Comparison of ENCODE assay signal across 25 cellular contexts in genomic region chr2:212357606-212358005, GRCh38.
DNase-seq lines count a peak whose midpoint lies in the region; FAIRE-seq and TF ChIP-seq lines count a peak whose summit lies in the region.
"Had no signal": no experiment of that assay in that cellular context is flagged by ENCODE, and none has a peak within 500 bp of the region (broad histone marks: within the 10 kb centered on the region; RNA-seq: fewer than 3 reads in every experiment).

No MANE protein-coding gene starts in this region.

- H3K4me1 ChIP-seq in astrocyte (ENCODE audit: insufficient read depth, low read length) (no peaks in the 10 kb centered on the region), mesendoderm (ENCODE audit: control insufficient read depth, low read depth, low read length) (no peaks in the 10 kb centered on the region), testis (peaks cover 10% of the 10 kb centered on the region), uterus (no peaks in the 10 kb centered on the region)

- no peaks in the 10 kb centered on the region for H3K27me3 ChIP-seq in astrocyte (ENCODE audit: insufficient read depth, low read length)
- H3K27me3 ChIP-seq in mesendoderm (ENCODE audit: insufficient read depth, low read length, poor library complexity), result no peaks in the 10 kb centered on the region
- H3K27me3 ChIP-seq in testis, result no peaks in the 10 kb centered on the region
- H3K27me3 ChIP-seq in uterus, result no peaks in the 10 kb centered on the region
- H3K27me3 ChIP-seq: brain microvascular endothelial cell, heart right ventricle had no signal

- TF ChIP-seq CTCF in astrocyte (IDR thresholded peaks at IDR 0.05; ENCODE audit: insufficient read depth, low read depth, low read length), result no peak
- no peak for TF ChIP-seq CTCF in testis (IDR thresholded peaks at IDR 0.05)
- no peak for TF ChIP-seq CTCF in uterus (IDR thresholded peaks at IDR 0.05)

- peaks cover 7% of the 10 kb centered on the region for H3K4me1 Mint-ChIP-seq in astrocyte (ENCODE audit: low read depth, unreplicated experiment)
- H3K4me1 Mint-ChIP-seq: naive B cell had no signal

- intact Hi-C loops in testis (cut with DNase I; ENCODE audit: low total_unique reads), result no loop called here
- intact Hi-C loops in uterus (cut with DNase I; ENCODE audit: low total_unique reads), result no loop called here

- no peak overlapping the region for H3K56ac ChIP-seq in mesendoderm (ENCODE audit: low read length)

- H3K79me2 ChIP-seq in astrocyte (ENCODE audit: insufficient read depth, low read length), result no peaks in the 10 kb centered on the region
- H3K79me2 ChIP-seq in mesendoderm (ENCODE audit: control insufficient read depth, insufficient read depth, low read length), result no peaks in the 10 kb centered on the region

- no peak for FAIRE-seq in astrocyte (lab: Jason Lieb, UNC)

- WGBS in mesendoderm (ENCODE audit: extremely low coverage, insufficient coverage, low lambda C conversion rate), result no CpG with 5 or more reads among the region's 5 CpGs
- 64 to 73% methylated on average over 5 of the region's 5 CpGs for WGBS in testis, 2 donors

- H3K9me3 ChIP-seq in astrocyte (ENCODE audit: insufficient read depth, low read depth, low read length), result no peaks in the 10 kb centered on the region
- no peaks in the 10 kb centered on the region for H3K9me3 ChIP-seq in testis
- H3K9me3 ChIP-seq in uterus, result no peaks in the 10 kb centered on the region
- H3K9me3 ChIP-seq: heart right ventricle had no signal

- H3K9ac ChIP-seq in astrocyte (ENCODE audit: low read length) (no peak overlapping the region), mesendoderm (ENCODE audit: low read length) (no peak overlapping the region)

- H3K27ac Mint-ChIP-seq in astrocyte (ENCODE audit: unreplicated experiment), result no peak overlapping the region
- H3K27ac Mint-ChIP-seq: effector memory CD8-positive, alpha-beta T cell; H9; naive B cell had no signal

- peak overlapping the region; percentile 39 for H2AFZ ChIP-seq in astrocyte (ENCODE audit: low read depth, low read length)
- H2AFZ ChIP-seq: PC-9 had no signal

- H2BK15ac ChIP-seq in mesendoderm (replicated peaks; ENCODE audit: low read depth), result no peak overlapping the region

- H3K27ac ChIP-seq in astrocyte (ENCODE audit: low read depth, low read length) (no peak overlapping the region), mesendoderm (ENCODE audit: low read depth, low read length) (no peak overlapping the region), testis (peak overlapping the region in 1 of 2 donors; percentile 32), uterus (no peak overlapping the region)
- H3K27ac ChIP-seq: brain microvascular endothelial cell, coronary artery, heart right ventricle, PC-9 had no signal

- no peak overlapping the region for H3K4me3 ChIP-seq in astrocyte (ENCODE audit: insufficient read depth, low read depth, low read length)
- no peak overlapping the region for H3K4me3 ChIP-seq in mesendoderm (ENCODE audit: low read length)
- H3K4me3 ChIP-seq in testis, result no peak overlapping the region
- no peak overlapping the region for H3K4me3 ChIP-seq in uterus
- H3K4me3 ChIP-seq: coronary artery, heart right ventricle, PC-9 had no signal

- H3K4me2 ChIP-seq in astrocyte (ENCODE audit: low read length) (no peak overlapping the region), mesendoderm (ENCODE audit: low read length) (no peak overlapping the region)
- H3K4me2 ChIP-seq: PC-9 had no signal

- peak overlapping the region; percentile 75 for H3K18ac ChIP-seq in mesendoderm (ENCODE audit: low read length)

- no peak overlapping the region for H3K4ac ChIP-seq in mesendoderm (ENCODE audit: low read depth, low read length)

- H4K8ac ChIP-seq in mesendoderm (ENCODE audit: low read depth, low read length), result no peak overlapping the region

- TF ChIP-seq POLR2A in testis (IDR thresholded peaks at IDR 0.05) (no peak), uterus (IDR thresholded peaks at IDR 0.05) (no peak)

- H2BK5ac ChIP-seq in mesendoderm (ENCODE audit: low read length), result no peak overlapping the region

- no peaks in the 10 kb centered on the region for H3K36me3 Mint-ChIP-seq in astrocyte (ENCODE audit: low read depth, unreplicated experiment)
- H3K36me3 Mint-ChIP-seq: naive B cell had no signal

- no peak overlapping the region for H2AK5ac ChIP-seq in mesendoderm (ENCODE audit: low read length)

- H2BK120ac ChIP-seq in mesendoderm (ENCODE audit: low read depth, low read length), result no peak overlapping the region

- peak; percentile 27 for DNase-seq in NCI-H2227 (lab: John Stamatoyannopoulos, UW; ENCODE audit: unreplicated experiment)
- no peak for DNase-seq in NCI-H2227 treated with DMSO at 0.1 percent for 48 hours (lab: John Stamatoyannopoulos, UW)
- DNase-seq in astrocyte (ENCODE audit: low read depth), result no peak
- no peak for DNase-seq in mesendoderm
- DNase-seq in testis, result peak; percentile 71
- no peak for DNase-seq in uterus
- DNase-seq in T-helper 1 cell, result no peak
- no peak for DNase-seq in NCI-H345 (lab: John Stamatoyannopoulos, UW)
- DNase-seq: 8988T; activated CD4-positive, alpha-beta T cell treated with anti-CD3 and anti-CD28 coated beads, Interleukin-2, amount 50 U/mL, for 1 hour; activated naive CD4-positive, alpha-beta T cell treated with Interleukin-2 at 50 U/mL for 16 hours; activated T-cell treated with anti-CD3 and anti-CD28 coated beads, Interleukin-2, amount 50 U/mL, for 4 hours; brain microvascular endothelial cell; effector memory CD8-positive, alpha-beta T cell; foreskin fibroblast; H9; heart right ventricle; left colon; mesenchymal stem cell; naive B cell; NCI-H1048; NCI-H187; PC-9; T1000 had no signal

- H4K5ac ChIP-seq in mesendoderm (ENCODE audit: low read length), result no peak overlapping the region

- no peaks in the 10 kb centered on the region for H3K27me3 Mint-ChIP-seq in astrocyte (ENCODE audit: low read depth, unreplicated experiment)
- H3K27me3 Mint-ChIP-seq: effector memory CD8-positive, alpha-beta T cell; naive B cell had no signal

- H3K36me3 ChIP-seq in astrocyte (ENCODE audit: insufficient read depth, low read length) (no peaks in the 10 kb centered on the region), mesendoderm (ENCODE audit: control insufficient read depth, insufficient read depth, low read length) (no peaks in the 10 kb centered on the region), testis (ENCODE audit: low read depth, missing control alignments) (no peaks in the 10 kb centered on the region), uterus (no peaks in the 10 kb centered on the region)
- H3K36me3 ChIP-seq: brain microvascular endothelial cell, heart right ventricle had no signal

- no peaks in the 10 kb centered on the region for H3K79me1 ChIP-seq in mesendoderm (ENCODE audit: low read length)

- no peak overlapping the region for H3K4me3 Mint-ChIP-seq in astrocyte (ENCODE audit: unreplicated experiment)
- H3K4me3 Mint-ChIP-seq: activated T-cell treated with anti-CD3 and anti-CD28 coated beads, Interleukin-2, amount 50 U/mL, for 4 hours; effector memory CD8-positive, alpha-beta T cell; H9; naive B cell had no signal

- H3K9me3 Mint-ChIP-seq in astrocyte (ENCODE audit: unreplicated experiment), result no peaks in the 10 kb centered on the region
- H3K9me3 Mint-ChIP-seq: activated T-cell treated with anti-CD3 and anti-CD28 coated beads, Interleukin-2, amount 50 U/mL, for 4 hours; effector memory CD8-positive, alpha-beta T cell; H9; naive B cell had no signal

- H3K23ac ChIP-seq in mesendoderm (ENCODE audit: low read length), result no peak overlapping the region

- H4K20me1 ChIP-seq in astrocyte (ENCODE audit: insufficient read depth, low read length), result no peaks in the 10 kb centered on the region

Comparison
In these comparisons a context has a peak if more than half of its experiments do, and no peak if none do; other contexts are left out.
1. DNase-seq: peak in NCI-H2227 (single experiment) and testis (single experiment); none in NCI-H2227 treated with DMSO at 0.1 percent for 48 hours (single experiment), astrocyte (single experiment), mesendoderm (single experiment), uterus (0 of 2), T-helper 1 cell (0 of 5) and NCI-H345 (single experiment).